8 cellular contexts compared by ENCODE assay signal in genomic region chr2:44087037-44087713, GRCh38.
DNase-seq lines count a peak whose midpoint lies in the region; ATAC-seq and TF ChIP-seq lines count a peak whose summit lies in the region.

No MANE protein-coding gene starts in this region.

- H3K27ac ChIP-seq in left lung = no peak overlapping the region

- ATAC-seq in GM18907 (IDR thresholded peaks at IDR 0.05; ENCODE audit: unreplicated experiment) (peak; percentile 49), HG03432 (IDR thresholded peaks at IDR 0.05; ENCODE audit: unreplicated experiment) (peak; percentile 71), left lung (peak; percentile 99)

- peaks cover 0 to 11% of the 10 kb centered on the region in 2 donors for H3K4me1 ChIP-seq in left lung

- no peaks in the 10 kb centered on the region for H3K36me3 ChIP-seq in left lung

- H3K9me3 ChIP-seq in left lung = no peaks in the 10 kb centered on the region

- H3K4me3 ChIP-seq in left lung = peak overlapping the region; percentile 2 to 31

- no peaks in the 10 kb centered on the region for H3K27me3 ChIP-seq in left lung

- DNase-seq in AG08396 (ENCODE audit: low spot score) (peak; percentile 87), NCI-H524 treated with DMSO at 0.1 percent for 48 hours (lab: John Stamatoyannopoulos, UW) (peak; percentile 67), dedifferentiated amniotic fluid mesenchymal stem cell (ENCODE audit: extremely low spot score) (peak; percentile 61), left lung (peak; percentile 91 to 98)
- DNase-seq in activated CD4-positive, alpha-beta T cell treated with anti-CD3 and anti-CD28 coated beads, Interleukin-2, amount 50 U/mL, for 1 hour = peak; percentile 83
- DNase-seq in stimulated activated CD4-positive, alpha-beta T cell treated with anti-CD3 and anti-CD28 coated beads, Interleukin-1b, Interleukin-23, amount 100 ng/mL, for 48 hours = peak; percentile 82

- peak; percentile 95 to 98 for TF ChIP-seq CTCF in left lung (IDR thresholded peaks at IDR 0.05)

- intact Hi-C loops in left lung (cut with DNase I) = no loop called here

Comparison
In these comparisons a context has a peak if more than half of its experiments do, and no peak if none do; other contexts are left out.
1. ATAC-seq: peak in every context shown above with its lines; median percentile 99 in left lung; 71 in HG03432; 49 in GM18907.